ENCODE assay signal across 8 cellular contexts in genomic region chr1:44785501-44786137, GRCh38. TPM values are rescaled to one million over a fixed set of nuclear protein-coding genes. Genes with fewer than 3 reads are reported as not detected.
DNase-seq lines count a peak whose midpoint lies in the region; ATAC-seq, FAIRE-seq and TF ChIP-seq lines count a peak whose summit lies in the region.

No MANE protein-coding gene starts in this region.

- H2AK5ac ChIP-seq in IMR-90 (ENCODE audit: low read depth, low read length) (peak overlapping the region; percentile 80; the same call in 1 of the 2 replicates), H1 (ENCODE audit: low read depth, low read length) (peak overlapping the region; percentile 91; the same call in 1 of the 2 replicates), neuronal stem cell (ENCODE audit: low read depth, low read length) (no peak overlapping the region)

- peak overlapping the region; percentile 95 for H2AFZ ChIP-seq in IMR-90 (replicated peaks; ENCODE audit: low read length, poor library complexity)
- no peak overlapping the region for H2AFZ ChIP-seq in H1 (ENCODE audit: low read length)
- H2AFZ ChIP-seq in neuronal stem cell (ENCODE audit: low read length) = peak overlapping the region; percentile 92

- WGBS in IMR-90 (ENCODE audit: extremely low coverage in 2 of 2, insufficient read length in 1 of 2), 2 experiments = no CpG with 5 or more reads among the region's 11 CpGs
- WGBS in H1 (ENCODE audit: extremely low coverage in 1 of 2, insufficient coverage in 1 of 2, insufficient read length in 1 of 2, insufficient replicate concordance in 2 of 2, low coverage in 1 of 2, low lambda C conversion rate in 2 of 2, missing lambda C conversion rate in 1 of 2), 2 experiments = 32% methylated on average over 11 of the region's 11 CpGs; no CpG with 5 or more reads in 1 of the 2 experiments
- WGBS in neuronal stem cell (ENCODE audit: extremely low coverage in 2 of 2, insufficient read length in 2 of 2, insufficient replicate concordance in 1 of 2), 2 donors = no CpG with 5 or more reads among the region's 11 CpGs

- 0 out of 2 replicates have a peak overlapping the region, but pooled peaks have one; percentile 21 for H3K4ac ChIP-seq in IMR-90 (ENCODE audit: low read depth, low read length)
- H3K4ac ChIP-seq in H1 (replicated peaks; ENCODE audit: insufficient read length, low read depth, low read length) = no peak overlapping the region
- H3K4ac ChIP-seq in neuronal stem cell (ENCODE audit: low read length) = no peak overlapping the region

- TF ChIP-seq RAD21 in IMR-90 (IDR thresholded peaks at IDR 0.05; ENCODE audit: low read length) = no peak
- TF ChIP-seq RAD21 in H1 (IDR thresholded peaks at IDR 0.05 in 1 of 2, conservative IDR thresholded peaks at IDR 0.05 in 1 of 2; ENCODE audit: low read depth in 2 of 2, low read length in 2 of 2) = no peak

- H4K20me1 ChIP-seq in BLaER1 treated with 17β-estradiol and CSF1 and Interleukin-3, amounts not matched to agents 10 nM and 100 nM = peaks cover 2 to 26% (median 14%) of the 10 kb centered on the region in 11 experiments; a peak in 19 of 22 replicates
- H4K20me1 ChIP-seq in IMR-90 (ENCODE audit: insufficient read depth, low read length) (0 out of 2 replicates have a peak, but pooled peaks cover 7% of the 10 kb centered on the region), H1 (replicated peaks in 1 of 2; ENCODE audit: control insufficient read depth in 1 of 2, insufficient read depth in 2 of 2, low read length in 2 of 2) (no peaks in the 10 kb centered on the region)

- DNase-seq in IMR-90 (no peak), H1 (ENCODE audit: low read depth in 1 of 2, low spot score in 2 of 2) (no peak), neuronal stem cell (ENCODE audit: low spot score) (no peak), NCI-H2081 treated with DMSO at 0.1 percent for 48 hours (lab: John Stamatoyannopoulos, UW) (no peak), KBM-7 (no peak), SW480 (ENCODE audit: low spot score) (no peak), Calu3 (no peak)

- H3K4me1 Mint-ChIP-seq in Calu3 (ENCODE audit: low read depth, unreplicated experiment) = no peaks in the 10 kb centered on the region

- H3K14ac ChIP-seq in IMR-90 (replicated peaks; ENCODE audit: low read depth, low read length) (no peak overlapping the region), H1 (ENCODE audit: insufficient read length) (no peak overlapping the region), neuronal stem cell (ENCODE audit: low read length) (no peak overlapping the region)

- no peaks in the 10 kb centered on the region; a peak in 2 of 22 replicates for H3K27me3 ChIP-seq in BLaER1 treated with 17β-estradiol and CSF1 and Interleukin-3, amounts not matched to agents 10 nM and 100 nM
- H3K27me3 ChIP-seq in IMR-90 (ENCODE audit: control insufficient read depth, insufficient read depth, low read length) = no peaks in the 10 kb centered on the region; the same call in 1 of the 2 replicates
- peaks cover 0 to 7% (median 2%) of the 10 kb centered on the region in 4 experiments; a peak in 3 of 7 replicates for H3K27me3 ChIP-seq in H1 (replicated peaks in 1 of 4; ENCODE audit: control insufficient read depth in 3 of 4, extremely low read depth in 1 of 4, insufficient read depth in 3 of 4, low read length in 3 of 4)
- H3K27me3 ChIP-seq in neuronal stem cell (ENCODE audit: control insufficient read depth in 3 of 3, insufficient read depth in 3 of 3, low read depth in 1 of 3, low read length in 3 of 3) = peaks cover 0 to 26% (median 3%) of the 10 kb centered on the region in 3 experiments

- peaks cover 30% of the 10 kb centered on the region for H3K36me3 Mint-ChIP-seq in Calu3 (ENCODE audit: insufficient read depth, unreplicated experiment)

- H3K9ac ChIP-seq in BLaER1 treated with 17β-estradiol and CSF1 and Interleukin-3, amounts not matched to agents 10 nM and 100 nM = peak overlapping the region; percentile 51 to 79 (median 66); a peak in 19 of 22 replicates
- no peak overlapping the region for H3K9ac ChIP-seq in IMR-90 (ENCODE audit: low read depth, low read length)
- no peak overlapping the region; a peak in 1 of 7 replicates for H3K9ac ChIP-seq in H1 (replicated peaks in 1 of 4; ENCODE audit: extremely low read depth in 1 of 4, low read depth in 3 of 4, low read length in 3 of 4)
- H3K9ac ChIP-seq in neuronal stem cell (ENCODE audit: low read depth, low read length, poor library complexity) = no peak overlapping the region

- H4K5ac ChIP-seq in IMR-90 (ENCODE audit: low read depth, low read length) = no peak overlapping the region
- no peak overlapping the region for H4K5ac ChIP-seq in H1 (ENCODE audit: insufficient read length, low read depth, low read length)

- H3K23ac ChIP-seq in IMR-90 (ENCODE audit: low read depth, low read length) = peak overlapping the region; percentile 51
- H3K23ac ChIP-seq in H1 (ENCODE audit: insufficient read length) = no peak overlapping the region
- no peak overlapping the region for H3K23ac ChIP-seq in neuronal stem cell (ENCODE audit: low read depth, low read length, poor library complexity)

- no peak for TF ChIP-seq EP300 in H1 (IDR thresholded peaks at IDR 0.05; ENCODE audit: borderline replicate concordance in 1 of 2, low read depth in 2 of 2, low read length in 2 of 2)

- BruUV-seq in IMR-90 (replicated peaks; lab: Mats Ljungman, UMichigan) = no TSS peak
- no TSS peak for BruUV-seq in Calu3 (replicated peaks; lab: Mats Ljungman, UMichigan)

- POLR2A ChIA-PET in IMR-90 (lab: Charles Lee; ENCODE audit: unreplicated experiment) (no interaction called here), H1 (lab: Charles Lee; ENCODE audit: partially characterized antibody) (interaction anchor here (0.6 to 23.6 kb wide), 11 partner anchors 8 to 59 kb away, joined by 3 to 428 read pairs (median 8); partner anchors contain the start of genes BTBD19, DYNLT4, PLK3 and RNU5D-1)

- in situ Hi-C loops in IMR-90 (cut with MboI; ENCODE audit: low sequenced_read_pairs) = no loop called here
- in situ Hi-C loops in KBM-7 (cut with MboI; ENCODE audit: low pct_unique_long_range_greater_than_20kb, low sequenced_read_pairs) = loop anchor here (25.0 kb wide), 1 partner anchor 527 kb away; no protein-coding TSS in a partner anchor

- no peak for ATAC-seq in IMR-90 (ENCODE audit: low read depth)

- peak overlapping the region in 7 of 11 experiments; percentile 49 to 72 (median 64); a peak in 11 of 22 replicates for H3K27ac ChIP-seq in BLaER1 treated with 17β-estradiol and CSF1 and Interleukin-3, amounts not matched to agents 10 nM and 100 nM
- H3K27ac ChIP-seq in IMR-90 (ENCODE audit: insufficient read depth, low read length) (no peak overlapping the region), H1 (ENCODE audit: low read depth, low read length) (no peak overlapping the region), neuronal stem cell (replicated peaks; ENCODE audit: low read length) (no peak overlapping the region)

- no peak overlapping the region for H3K27ac Mint-ChIP-seq in Calu3 (ENCODE audit: unreplicated experiment)

- H3K18ac ChIP-seq in IMR-90 (ENCODE audit: low read depth, low read length) (no peak overlapping the region), H1 (ENCODE audit: extremely low read depth, low read length) (peak overlapping the region; percentile 5; the same call in 1 of the 2 replicates), neuronal stem cell (ENCODE audit: low read length) (no peak overlapping the region)

- H2BK20ac ChIP-seq in IMR-90 (ENCODE audit: low read depth, low read length) (no peak overlapping the region), H1 (ENCODE audit: low read length) (peak overlapping the region; percentile 52; the same call in 1 of the 2 replicates)

- no peak overlapping the region for H4K91ac ChIP-seq in IMR-90 (ENCODE audit: insufficient read depth, low read depth, low read length)
- no peak overlapping the region for H4K91ac ChIP-seq in H1 (replicated peaks; ENCODE audit: insufficient read length, low read length)
- H4K91ac ChIP-seq in neuronal stem cell (ENCODE audit: low read depth, low read length, poor library complexity) = no peak overlapping the region

- H2BK5ac ChIP-seq in IMR-90 (ENCODE audit: low read depth, low read length, poor library complexity, severe bottlenecking) = no peak overlapping the region
- no peak overlapping the region for H2BK5ac ChIP-seq in H1 (ENCODE audit: low read depth, low read length)
- no peak overlapping the region for H2BK5ac ChIP-seq in neuronal stem cell (ENCODE audit: low read length)

- H3K79me2 ChIP-seq in H1 (ENCODE audit: control insufficient read depth in 1 of 2, insufficient read depth in 2 of 2, low read length in 2 of 2) = no peaks in the 10 kb centered on the region

- TF ChIP-seq CTCF in IMR-90 (conservative IDR thresholded peaks at IDR 0.05; ENCODE audit: low read depth, low read length) (no peak), H1 (IDR thresholded peaks at IDR 0.05; ENCODE audit: control extremely low read depth in 1 of 3, insufficient read depth in 1 of 3, low read depth in 1 of 3, low read length in 3 of 3) (no peak), Calu3 (IDR thresholded peaks at IDR 0.05; ENCODE audit: unreplicated experiment) (no peak)

- intact Hi-C loops in IMR-90 (cut with micrococcal nuclease) (no loop called here), Calu3 (cut with micrococcal nuclease; ENCODE audit: unreplicated experiment) (no loop called here)

- H3K4me3 Mint-ChIP-seq in Calu3 (ENCODE audit: low read depth, unreplicated experiment) = no peak overlapping the region

- H3K56ac ChIP-seq in IMR-90 (ENCODE audit: extremely low read depth, insufficient read depth, low read length) = no peak overlapping the region
- no peak overlapping the region for H3K56ac ChIP-seq in H1 (replicated peaks; ENCODE audit: insufficient read length, low read depth, low read length)

- no peak for FAIRE-seq in H1 (lab: Jason Lieb, UNC)

- dilution Hi-C loops in IMR-90 (cut with HindIII; ENCODE audit: low sequenced_read_pairs, unreplicated experiment) = no loop called here

- peaks cover 13 to 21% (median 18%) of the 10 kb centered on the region in 11 experiments for H3K36me3 ChIP-seq in BLaER1 treated with 17β-estradiol and CSF1 and Interleukin-3, amounts not matched to agents 10 nM and 100 nM
- H3K36me3 ChIP-seq in IMR-90 (ENCODE audit: control insufficient read depth, insufficient read depth, low read length) (peaks cover 8% of the 10 kb centered on the region), H1 (ENCODE audit: control insufficient read depth in 2 of 4, insufficient read depth in 4 of 4, low read length in 3 of 4) (peaks cover 0 to 7% (median 0%) of the 10 kb centered on the region in 4 experiments; a peak in 2 of 8 replicates), neuronal stem cell (replicated peaks in 1 of 2; ENCODE audit: control insufficient read depth in 2 of 2, insufficient read depth in 2 of 2, low read length in 2 of 2) (peaks cover 7% of the 10 kb centered on the region in 2 donors)

- H2BK12ac ChIP-seq in H1 (ENCODE audit: low read depth, low read length) = peak overlapping the region; percentile 77
- no peak overlapping the region for H2BK12ac ChIP-seq in neuronal stem cell (ENCODE audit: low read length)

- H3K4me1 ChIP-seq in BLaER1 treated with 17β-estradiol and CSF1 and Interleukin-3, amounts not matched to agents 10 nM and 100 nM = peaks cover 33 to 60% (median 54%) of the 10 kb centered on the region in 10 experiments
- H3K4me1 ChIP-seq in IMR-90 (ENCODE audit: control insufficient read depth, insufficient read depth, low read length) (peaks cover 8% of the 10 kb centered on the region; the same call in 1 of the 2 replicates), H1 (replicated peaks in 1 of 4; ENCODE audit: control insufficient read depth in 3 of 4, insufficient read depth in 4 of 4, low read length in 3 of 4) (peaks cover 4 to 18% (median 14%) of the 10 kb centered on the region in 4 experiments), neuronal stem cell (ENCODE audit: control insufficient read depth in 2 of 2, insufficient read depth in 1 of 2, low read depth in 1 of 2, low read length in 2 of 2) (peaks cover 10 to 13% of the 10 kb centered on the region in 2 donors)

- no peak overlapping the region; the same call in 1 of the 2 replicates for H2BK120ac ChIP-seq in IMR-90 (ENCODE audit: low read depth, low read length)
- H2BK120ac ChIP-seq in H1 (replicated peaks; ENCODE audit: low read depth, low read length) = no peak overlapping the region
- no peak overlapping the region for H2BK120ac ChIP-seq in neuronal stem cell (ENCODE audit: low read depth, low read length)

- H3K23me2 ChIP-seq in H1 (ENCODE audit: low read depth, low read length) = peaks cover 6% of the 10 kb centered on the region; the same call in 1 of the 2 replicates

- H3K9me1 ChIP-seq in IMR-90 (ENCODE audit: insufficient read depth, low read length) = 0 out of 2 replicates have a peak, but pooled peaks cover 4% of the 10 kb centered on the region

- CTCF ChIA-PET in IMR-90 (lab: Yijun Ruan, JAX) (interaction anchor here (1.4 kb wide), 1 partner anchor 14 kb away, joined by 9 read pairs; the partner anchor contains the start of gene PLK3), H1 (lab: Charles Lee; ENCODE audit: partially characterized antibody) (interaction anchor here (0.5 to 10.4 kb wide), 22 partner anchors 8 to 645 kb away, joined by 3 to 67 read pairs (median 4); partner anchors contain the start of genes BTBD19, PLK3, RNU5D-1 and RPS8), Calu3 (lab: Charles Lee) (no interaction called here)

- peak overlapping the region; percentile 36 to 59 (median 48); a peak in 19 of 20 replicates for H3K4me3 ChIP-seq in BLaER1 treated with 17β-estradiol and CSF1 and Interleukin-3, amounts not matched to agents 10 nM and 100 nM
- H3K4me3 ChIP-seq in IMR-90 (ENCODE audit: insufficient read depth, low read depth, low read length) (no peak overlapping the region), H1 (ENCODE audit: extremely low read depth in 1 of 4, insufficient read depth in 2 of 4, low read depth in 3 of 4, low read length in 4 of 4) (peak overlapping the region in 2 of 4 experiments; percentile 55 to 58; a peak in 3 of 8 replicates), neuronal stem cell (ENCODE audit: low read length in 2 of 2) (no peak overlapping the region)

- no peaks in the 10 kb centered on the region for H3K9me3 Mint-ChIP-seq in Calu3 (ENCODE audit: low read depth, unreplicated experiment)

- H3K4me2 ChIP-seq in BLaER1 treated with 17β-estradiol and CSF1 and Interleukin-3, amounts not matched to agents 10 nM and 100 nM = peak overlapping the region; percentile 76 to 99 (median 92)
- H3K4me2 ChIP-seq in IMR-90 (ENCODE audit: low read depth, low read length) (peak overlapping the region; percentile 58; the same call in 1 of the 2 replicates), H1 (ENCODE audit: insufficient read depth in 1 of 2, low read depth in 2 of 2, low read length in 2 of 2) (peak overlapping the region; percentile 64 to 74), neuronal stem cell (ENCODE audit: insufficient read depth, low read length, poor library complexity, severe bottlenecking) (no peak overlapping the region)

- TF ChIP-seq POLR2A in IMR-90 (IDR thresholded peaks at IDR 0.05; ENCODE audit: low read depth, low read length) = no peak
- no peak for TF ChIP-seq POLR2A in H1 (IDR thresholded peaks at IDR 0.05; ENCODE audit: control extremely low read depth in 1 of 2, low read depth in 2 of 2, low read length in 2 of 2)

- no peaks in the 10 kb centered on the region for H3K9me3 ChIP-seq in BLaER1 treated with 17β-estradiol and CSF1 and Interleukin-3, amounts not matched to agents 10 nM and 100 nM (replicated peaks in 1 of 11)
- no peaks in the 10 kb centered on the region for H3K9me3 ChIP-seq in IMR-90 (ENCODE audit: control insufficient read depth, insufficient read depth, low read length)
- H3K9me3 ChIP-seq in H1 (ENCODE audit: insufficient read depth in 2 of 2, low read depth in 1 of 2, low read length in 1 of 2) = no peaks in the 10 kb centered on the region
- no peaks in the 10 kb centered on the region for H3K9me3 ChIP-seq in neuronal stem cell (replicated peaks in 1 of 2; ENCODE audit: control insufficient read depth in 2 of 2, insufficient read depth in 1 of 2, low read depth in 1 of 2, low read length in 2 of 2)

- no peak overlapping the region for H2AK9ac ChIP-seq in IMR-90 (replicated peaks; ENCODE audit: low read depth, low read length, poor library complexity)

- H2BK15ac ChIP-seq in IMR-90 (ENCODE audit: low read depth, low read length) (no peak overlapping the region), H1 (ENCODE audit: low read length) (peak overlapping the region; percentile 84), neuronal stem cell (ENCODE audit: low read length) (peak overlapping the region; percentile 29)

- no peaks in the 10 kb centered on the region for H3K27me3 Mint-ChIP-seq in Calu3 (ENCODE audit: unreplicated experiment)

- peak overlapping the region in 1 of 2 experiments; percentile 79; a peak in 1 of 4 replicates for H4K8ac ChIP-seq in IMR-90 (ENCODE audit: low read depth in 2 of 2, low read length in 2 of 2)
- H4K8ac ChIP-seq in H1 (ENCODE audit: extremely low read depth, insufficient read depth, low read length) = peak overlapping the region; percentile 81; the same call in 1 of the 2 replicates
- no peak overlapping the region for H4K8ac ChIP-seq in neuronal stem cell (ENCODE audit: low read depth, low read length)

- peaks cover 0 to 7% of the 10 kb centered on the region in 2 experiments; a peak in 2 of 4 replicates for H3K79me1 ChIP-seq in IMR-90 (ENCODE audit: low read depth in 1 of 2, low read length in 2 of 2)
- 0 out of 2 replicates have a peak, but pooled peaks cover 2% of the 10 kb centered on the region for H3K79me1 ChIP-seq in H1 (ENCODE audit: low read depth, low read length)
- no peaks in the 10 kb centered on the region for H3K79me1 ChIP-seq in neuronal stem cell (ENCODE audit: low read depth, low read length)

RNA-seq across cellular contexts. Expression of gene BEST4, which starts 2.4 kb away (rescaled TPM):
- total RNA-seq in IMR-90 (2012; rRNA removed) = not detected in 2 replicates
- 0.07 and 0.16 TPM in 2 replicates for polyA plus RNA-seq in IMR-90 (2012; rRNA removed)
- polyA plus RNA-seq in IMR-90 (2012; cell fraction: cytosol; rRNA removed) = 0.06 and 0.12 TPM in 2 replicates
- 1.0 and 1.8 TPM in 2 replicates for polyA plus RNA-seq in IMR-90 (2012; cell fraction: nucleus; rRNA removed; ENCODE audit: low replicate concordance)
- total RNA-seq in H1 (2021; fragmentation: NEBNext Ultra II Directional; extraction: Animal tissue kit (Norgen Biotek cat#: 25700)) = 0.80 and 1.4 TPM in 2 replicates
- polyA plus RNA-seq in H1 (2011; rRNA removed) = 0.76 and 0.86 TPM in 2 replicates
- 1.1 TPM for polyA plus RNA-seq in H1 (2011; cell fraction: cytosol; rRNA removed)
- polyA plus RNA-seq in H1 (2011; cell fraction: nucleus; rRNA removed) = 1.6 TPM
- polyA plus RNA-seq in H1 (2012, experiment 1 of 2) = 1.1 to 1.7 TPM (median 1.3 TPM) in 4 replicates
- polyA plus RNA-seq in H1 (2012, experiment 2 of 2) = 0.97 TPM
- polyA plus RNA-seq in H1 (2013, experiment 1 of 2) = 0.95 TPM
- polyA plus RNA-seq in H1 (2013, experiment 2 of 2) = 0.72 TPM
- 0.24 and 0.25 TPM in 2 replicates for polyA minus RNA-seq in H1 (2011; rRNA and poly(A)+ RNA removed)
- polyA minus RNA-seq in H1 (2011; cell fraction: cytosol; rRNA and poly(A)+ RNA removed) = not detected
- 0.90 TPM for polyA minus RNA-seq in H1 (2011; cell fraction: nucleus; rRNA and poly(A)+ RNA removed)
- 2.1 TPM for polyA plus RNA-seq in neuronal stem cell (2013, experiment 1 of 2)
- 1.9 TPM for polyA plus RNA-seq in neuronal stem cell (2013, experiment 2 of 2)
- total RNA-seq in Calu3 (2022) = 0.40 TPM in 1 of 2 replicates, not detected in the other

RNA-seq across cellular contexts. Expression of gene RPS8, which starts 10.3 kb away (rescaled TPM):
- total RNA-seq in IMR-90 (2012; rRNA removed) = 1,837 and 2,171 TPM in 2 replicates
- polyA plus RNA-seq in IMR-90 (2012; rRNA removed) = 2,128 and 2,255 TPM in 2 replicates
- 2,467 and 3,082 TPM in 2 replicates for polyA plus RNA-seq in IMR-90 (2012; cell fraction: cytosol; rRNA removed)
- polyA plus RNA-seq in IMR-90 (2012; cell fraction: nucleus; rRNA removed; ENCODE audit: low replicate concordance) = 595 and 1,006 TPM in 2 replicates
- total RNA-seq in H1 (2021; fragmentation: NEBNext Ultra II Directional; extraction: Animal tissue kit (Norgen Biotek cat#: 25700)) = 2,387 and 2,407 TPM in 2 replicates
- 2,239 and 2,261 TPM in 2 replicates for polyA plus RNA-seq in H1 (2011; rRNA removed)
- polyA plus RNA-seq in H1 (2011; cell fraction: cytosol; rRNA removed) = 3,193 TPM
- polyA plus RNA-seq in H1 (2011; cell fraction: nucleus; rRNA removed) = 1,937 TPM
- 2,656 to 3,207 TPM (median 2,890 TPM) in 4 replicates for polyA plus RNA-seq in H1 (2012, experiment 1 of 2)
- 2,335 TPM for polyA plus RNA-seq in H1 (2012, experiment 2 of 2)
- 6,208 TPM for polyA plus RNA-seq in H1 (2013, experiment 1 of 2)
- 6,380 TPM for polyA plus RNA-seq in H1 (2013, experiment 2 of 2)
- 576 and 640 TPM in 2 replicates for polyA minus RNA-seq in H1 (2011; rRNA and poly(A)+ RNA removed)
- polyA minus RNA-seq in H1 (2011; cell fraction: cytosol; rRNA and poly(A)+ RNA removed) = 767 TPM
- 598 TPM for polyA minus RNA-seq in H1 (2011; cell fraction: nucleus; rRNA and poly(A)+ RNA removed)
- polyA plus RNA-seq in neuronal stem cell (2013, experiment 1 of 2) = 7,805 TPM
- polyA plus RNA-seq in neuronal stem cell (2013, experiment 2 of 2) = 7,922 TPM
- 965 and 1,104 TPM in 2 replicates for total RNA-seq in Calu3 (2022)

RNA-seq across cellular contexts. Expression of gene PLK3, which starts 14.6 kb away (rescaled TPM):
- 15.3 and 15.8 TPM in 2 replicates for total RNA-seq in IMR-90 (2012; rRNA removed)
- polyA plus RNA-seq in IMR-90 (2012; rRNA removed) = 51.6 and 52.5 TPM in 2 replicates
- polyA plus RNA-seq in IMR-90 (2012; cell fraction: cytosol; rRNA removed) = 45.2 and 47.2 TPM in 2 replicates
- 238 and 324 TPM in 2 replicates for polyA plus RNA-seq in IMR-90 (2012; cell fraction: nucleus; rRNA removed; ENCODE audit: low replicate concordance)
- 7.9 and 9.7 TPM in 2 replicates for total RNA-seq in H1 (2021; fragmentation: NEBNext Ultra II Directional; extraction: Animal tissue kit (Norgen Biotek cat#: 25700))
- 12.3 and 21.9 TPM in 2 replicates for polyA plus RNA-seq in H1 (2011; rRNA removed)
- 10.6 TPM for polyA plus RNA-seq in H1 (2011; cell fraction: cytosol; rRNA removed)
- 64.2 TPM for polyA plus RNA-seq in H1 (2011; cell fraction: nucleus; rRNA removed)
- 4.9 to 9.1 TPM (median 8.2 TPM) in 4 replicates for polyA plus RNA-seq in H1 (2012, experiment 1 of 2)
- 6.9 TPM for polyA plus RNA-seq in H1 (2012, experiment 2 of 2)
- 7.1 TPM for polyA plus RNA-seq in H1 (2013, experiment 1 of 2)
- polyA plus RNA-seq in H1 (2013, experiment 2 of 2) = 6.4 TPM
- polyA minus RNA-seq in H1 (2011; rRNA and poly(A)+ RNA removed) = 5.2 and 7.1 TPM in 2 replicates
- polyA minus RNA-seq in H1 (2011; cell fraction: cytosol; rRNA and poly(A)+ RNA removed) = 3.7 TPM
- 18.2 TPM for polyA minus RNA-seq in H1 (2011; cell fraction: nucleus; rRNA and poly(A)+ RNA removed)
- polyA plus RNA-seq in neuronal stem cell (2013, experiment 1 of 2) = 8.3 TPM
- polyA plus RNA-seq in neuronal stem cell (2013, experiment 2 of 2) = 7.4 TPM
- total RNA-seq in Calu3 (2022) = 15.6 and 17.8 TPM in 2 replicates

RNA-seq across cellular contexts. Expression of gene DYNLT4, which starts 21.5 kb away (rescaled TPM):
- 0.56 TPM in 1 of 2 replicates, not detected in the other for total RNA-seq in IMR-90 (2012; rRNA removed)
- polyA plus RNA-seq in IMR-90 (2012; rRNA removed) = not detected in 2 replicates
- polyA plus RNA-seq in IMR-90 (2012; cell fraction: cytosol; rRNA removed) = 0.08 and 0.25 TPM in 2 replicates
- 0.34 TPM in 1 of 2 replicates, not detected in the other for polyA plus RNA-seq in IMR-90 (2012; cell fraction: nucleus; rRNA removed; ENCODE audit: low replicate concordance)
- not detected in 2 replicates for total RNA-seq in H1 (2021; fragmentation: NEBNext Ultra II Directional; extraction: Animal tissue kit (Norgen Biotek cat#: 25700))
- 0.19 and 0.29 TPM in 2 replicates for polyA plus RNA-seq in H1 (2011; rRNA removed)
- 0.16 TPM for polyA plus RNA-seq in H1 (2011; cell fraction: cytosol; rRNA removed)
- not detected for polyA plus RNA-seq in H1 (2011; cell fraction: nucleus; rRNA removed)
- polyA plus RNA-seq in H1 (2012, experiment 1 of 2) = not detected in 4 replicates
- polyA plus RNA-seq in H1 (2012, experiment 2 of 2) = not detected
- not detected for polyA plus RNA-seq in H1 (2013, experiment 1 of 2)
- not detected for polyA plus RNA-seq in H1 (2013, experiment 2 of 2)
- polyA minus RNA-seq in H1 (2011; rRNA and poly(A)+ RNA removed) = not detected in 2 replicates
- not detected for polyA minus RNA-seq in H1 (2011; cell fraction: cytosol; rRNA and poly(A)+ RNA removed)
- 4.1 TPM for polyA minus RNA-seq in H1 (2011; cell fraction: nucleus; rRNA and poly(A)+ RNA removed)
- polyA plus RNA-seq in neuronal stem cell (2013, experiment 1 of 2) = not detected
- polyA plus RNA-seq in neuronal stem cell (2013, experiment 2 of 2) = not detected
- 0.66 and 0.69 TPM in 2 replicates for total RNA-seq in Calu3 (2022)

RNA-seq across cellular contexts. Expression of gene BTBD19, which starts 22.7 kb away (rescaled TPM):
- total RNA-seq in IMR-90 (2012; rRNA removed) = 0.56 and 0.90 TPM in 2 replicates
- polyA plus RNA-seq in IMR-90 (2012; rRNA removed) = 16.0 and 17.2 TPM in 2 replicates
- 10.6 and 11.1 TPM in 2 replicates for polyA plus RNA-seq in IMR-90 (2012; cell fraction: cytosol; rRNA removed)
- 141 and 200 TPM in 2 replicates for polyA plus RNA-seq in IMR-90 (2012; cell fraction: nucleus; rRNA removed; ENCODE audit: low replicate concordance)
- 1.1 and 1.5 TPM in 2 replicates for total RNA-seq in H1 (2021; fragmentation: NEBNext Ultra II Directional; extraction: Animal tissue kit (Norgen Biotek cat#: 25700))
- 1.1 and 1.6 TPM in 2 replicates for polyA plus RNA-seq in H1 (2011; rRNA removed)
- polyA plus RNA-seq in H1 (2011; cell fraction: cytosol; rRNA removed) = 0.80 TPM
- polyA plus RNA-seq in H1 (2011; cell fraction: nucleus; rRNA removed) = 3.9 TPM
- 0.54 to 1.00 TPM (median 0.66 TPM) in 4 replicates for polyA plus RNA-seq in H1 (2012, experiment 1 of 2)
- 0.52 TPM for polyA plus RNA-seq in H1 (2012, experiment 2 of 2)
- polyA plus RNA-seq in H1 (2013, experiment 1 of 2) = 1.4 TPM
- 1.1 TPM for polyA plus RNA-seq in H1 (2013, experiment 2 of 2)
- 0.39 and 1.0 TPM in 2 replicates for polyA minus RNA-seq in H1 (2011; rRNA and poly(A)+ RNA removed)
- 1.1 TPM for polyA minus RNA-seq in H1 (2011; cell fraction: cytosol; rRNA and poly(A)+ RNA removed)
- polyA minus RNA-seq in H1 (2011; cell fraction: nucleus; rRNA and poly(A)+ RNA removed) = 2.0 TPM
- polyA plus RNA-seq in neuronal stem cell (2013, experiment 1 of 2) = 2.2 TPM
- 2.0 TPM for polyA plus RNA-seq in neuronal stem cell (2013, experiment 2 of 2)
- total RNA-seq in Calu3 (2022) = 5.2 and 5.9 TPM in 2 replicates

Comparison
In these comparisons a context has a peak if more than half of its experiments do, and no peak if none do; other contexts are left out.
1. H3K27ac ChIP-seq: peak in BLaER1 treated with 17β-estradiol and CSF1 and Interleukin-3, amounts not matched to agents 10 nM and 100 nM (7 of 11); none in IMR-90 (single experiment), H1 (single experiment) and neuronal stem cell (single experiment).
2. H3K4me3 ChIP-seq: peak in BLaER1 treated with 17β-estradiol and CSF1 and Interleukin-3, amounts not matched to agents 10 nM and 100 nM (10 of 10); none in IMR-90 (single experiment) and neuronal stem cell (0 of 2).
3. H3K9ac ChIP-seq: peak in BLaER1 treated with 17β-estradiol and CSF1 and Interleukin-3, amounts not matched to agents 10 nM and 100 nM (11 of 11); none in IMR-90 (single experiment), H1 (0 of 4) and neuronal stem cell (single experiment).